In the genomic region with DNA sequence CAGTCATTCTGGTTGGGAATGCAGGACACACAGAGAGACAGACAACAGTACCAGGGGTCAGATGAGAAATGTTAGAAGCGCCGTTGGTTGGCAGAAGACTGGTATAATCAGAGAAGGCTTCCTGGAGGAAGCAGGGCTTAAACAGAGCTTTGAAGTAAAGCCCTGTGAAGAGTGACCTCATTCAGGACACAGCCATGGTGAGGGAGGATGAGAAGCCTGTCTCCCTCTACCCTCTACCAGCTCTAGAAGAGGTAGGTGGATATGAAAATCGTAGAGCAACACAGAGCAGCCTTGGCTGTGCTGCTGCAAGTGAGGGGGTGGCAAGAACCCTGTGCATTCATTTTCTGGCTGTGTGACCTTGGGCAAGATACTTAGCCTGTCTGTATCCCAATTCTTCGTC, we compare ENCODE assay signal across 17 cellular contexts. TPM values are rescaled to one million over a fixed set of nuclear protein-coding genes. Genes with fewer than 3 reads are reported as not detected.
A peak's percentile ranks its signal among the peaks of the same experiment; 100 is the strongest.
DNase-seq lines count a peak whose midpoint lies in the region; ATAC-seq and TF ChIP-seq lines count a peak whose summit lies in the region.
"Had no signal": no experiment of that assay in that cellular context is flagged by ENCODE, and none has a peak within 500 bp of the region (broad histone marks: within the 10 kb centered on the region; RNA-seq: fewer than 3 reads in every experiment).

No MANE protein-coding gene starts in this region.

- H3K4me3 Mint-ChIP-seq in activated T-cell treated with anti-CD3 and anti-CD28 coated beads, Interleukin-2, amount 50 U/mL, for 4 hours: peak overlapping the region; percentile 64
- no peak overlapping the region for H3K4me3 Mint-ChIP-seq in Calu3 (ENCODE audit: low read depth, unreplicated experiment)
- H3K4me3 Mint-ChIP-seq in effector memory CD8-positive, alpha-beta T cell: no peak overlapping the region
- H3K4me3 Mint-ChIP-seq in stimulated activated memory B cell treated with anti-CD40 and anti-IgM and Interleukin-4, amounts not matched to agents 10 μg/mL and 1 μg/mL and 100 μg/mL, for 72 hours: no peak overlapping the region

- no peaks in the 10 kb centered on the region for H3K27me3 Mint-ChIP-seq in activated T-cell treated with anti-CD3 and anti-CD28 coated beads, Interleukin-2, amount 50 U/mL, for 4 hours (ENCODE audit: low read depth)
- no peaks in the 10 kb centered on the region for H3K27me3 Mint-ChIP-seq in Calu3 (ENCODE audit: unreplicated experiment)
- no peaks in the 10 kb centered on the region for H3K27me3 Mint-ChIP-seq in effector memory CD8-positive, alpha-beta T cell
- no peaks in the 10 kb centered on the region for H3K27me3 Mint-ChIP-seq in stimulated activated memory B cell treated with anti-CD40 and anti-IgM and Interleukin-4, amounts not matched to agents 10 μg/mL and 1 μg/mL and 100 μg/mL, for 72 hours

- no peaks in the 10 kb centered on the region for H3K9me3 Mint-ChIP-seq in activated T-cell treated with anti-CD3 and anti-CD28 coated beads, Interleukin-2, amount 50 U/mL, for 4 hours
- H3K9me3 Mint-ChIP-seq in Calu3 (ENCODE audit: low read depth, unreplicated experiment): no peaks in the 10 kb centered on the region
- H3K9me3 Mint-ChIP-seq in effector memory CD8-positive, alpha-beta T cell: no peaks in the 10 kb centered on the region
- no peaks in the 10 kb centered on the region for H3K9me3 Mint-ChIP-seq in stimulated activated memory B cell treated with anti-CD40 and anti-IgM and Interleukin-4, amounts not matched to agents 10 μg/mL and 1 μg/mL and 100 μg/mL, for 72 hours

- peaks cover 83% of the 10 kb centered on the region for H3K4me1 Mint-ChIP-seq in activated T-cell treated with anti-CD3 and anti-CD28 coated beads, Interleukin-2, amount 50 U/mL, for 4 hours (ENCODE audit: low read depth)
- peaks cover 61% of the 10 kb centered on the region for H3K4me1 Mint-ChIP-seq in Calu3 (ENCODE audit: low read depth, unreplicated experiment)
- H3K4me1 Mint-ChIP-seq in effector memory CD8-positive, alpha-beta T cell (ENCODE audit: low read depth in 2 of 2): peaks cover 51 to 52% of the 10 kb centered on the region in 2 donors
- peaks cover 89% of the 10 kb centered on the region for H3K4me1 Mint-ChIP-seq in stimulated activated memory B cell treated with anti-CD40 and anti-IgM and Interleukin-4, amounts not matched to agents 10 μg/mL and 1 μg/mL and 100 μg/mL, for 72 hours

- peaks cover 4% of the 10 kb centered on the region for H3K36me3 Mint-ChIP-seq in activated T-cell treated with anti-CD3 and anti-CD28 coated beads, Interleukin-2, amount 50 U/mL, for 4 hours (ENCODE audit: insufficient read depth)
- peaks cover 20% of the 10 kb centered on the region for H3K36me3 Mint-ChIP-seq in Calu3 (ENCODE audit: insufficient read depth, unreplicated experiment)
- H3K36me3 Mint-ChIP-seq in effector memory CD8-positive, alpha-beta T cell (ENCODE audit: insufficient read depth): peaks cover 6% of the 10 kb centered on the region
- H3K36me3 Mint-ChIP-seq in stimulated activated memory B cell treated with anti-CD40 and anti-IgM and Interleukin-4, amounts not matched to agents 10 μg/mL and 1 μg/mL and 100 μg/mL, for 72 hours: peaks cover 16% of the 10 kb centered on the region

- BruUV-seq in Calu3 (replicated peaks; lab: Mats Ljungman, UMichigan): no TSS peak

- DNase-seq in activated T-cell treated with anti-CD3 and anti-CD28 coated beads, Interleukin-2, amount 50 U/mL, for 4 hours: no peak
- no peak for DNase-seq in activated T-cell treated with anti-CD3 and anti-CD28 coated beads, Interleukin-2, amount 50 U/mL, for 48 hours
- DNase-seq in Calu3: no peak
- no peak for DNase-seq in effector memory CD8-positive, alpha-beta T cell
- DNase-seq in left ventricle myocardium superior: no peak
- DNase-seq in ecto neural progenitor cell (ENCODE audit: low spot score): no peak
- DNase-seq: activated CD8-positive, alpha-beta memory T cell treated with anti-CD3 and anti-CD28 coated beads for 24 hours; body of pancreas; colonic mucosa; foreskin keratinocyte; kidney glomerular epithelial cell; NCI-H1092; NCI-H2081 treated with DMSO at 0.1 percent for 48 hours; NCI-H510A treated with DMSO at 0.1 percent for 48 hours had no signal

- intact Hi-C loops in Calu3 (cut with micrococcal nuclease; ENCODE audit: unreplicated experiment): no loop called here
- intact Hi-C loops in left ventricle myocardium superior (cut with micrococcal nuclease): no loop called here

- peak overlapping the region; percentile 48 for H3K27ac Mint-ChIP-seq in Calu3 (ENCODE audit: unreplicated experiment)
- peak overlapping the region; percentile 72 to 81 for H3K27ac Mint-ChIP-seq in effector memory CD8-positive, alpha-beta T cell
- H3K27ac Mint-ChIP-seq in stimulated activated memory B cell treated with anti-CD40 and anti-IgM and Interleukin-4, amounts not matched to agents 10 μg/mL and 1 μg/mL and 100 μg/mL, for 72 hours: peak overlapping the region; percentile 79

- peak; percentile 12 for ATAC-seq in activated T-cell treated with anti-CD3 and anti-CD28 coated beads, Interleukin-2, amount 50 U/mL, for 4 hours
- no peak for ATAC-seq in effector memory CD8-positive, alpha-beta T cell (replicated peaks)
- no peak for ATAC-seq in stimulated activated memory B cell treated with anti-CD40 and anti-IgM and Interleukin-4, amounts not matched to agents 10 μg/mL and 1 μg/mL and 100 μg/mL, for 72 hours
- ATAC-seq in HG02852 (IDR thresholded peaks at IDR 0.05; ENCODE audit: unreplicated experiment) (no peak), left ventricle myocardium superior (no peak)
- ATAC-seq: body of pancreas, foreskin keratinocyte, upper lobe of right lung had no signal

- CTCF ChIA-PET in Calu3 (lab: Charles Lee): no interaction called here

- no peak for TF ChIP-seq CTCF in Calu3 (IDR thresholded peaks at IDR 0.05; ENCODE audit: unreplicated experiment)

RNA-seq across cellular contexts. Expression of gene TET3, which starts 14.2 kb away (rescaled TPM):
- 10 to 100 TPM; 30.8 to 34.0 (median 31.7) TPM for total RNA-seq in activated T-cell treated with anti-CD3 and anti-CD28 coated beads, Interleukin-2, amount 50 U/mL, for 4 hours
- 23.3 and 24.4 TPM in 2 replicates for total RNA-seq in Calu3 (2022)
- 3.3 TPM for total RNA-seq in left ventricle myocardium superior

Comparison
In these comparisons a context has a peak if more than half of its experiments do, and no peak if none do; other contexts are left out.
1. ATAC-seq: peak in activated T-cell treated with anti-CD3 and anti-CD28 coated beads, Interleukin-2, amount 50 U/mL, for 4 hours (2 of 2); none in effector memory CD8-positive, alpha-beta T cell (single experiment), stimulated activated memory B cell treated with anti-CD40 and anti-IgM and Interleukin-4, amounts not matched to agents 10 μg/mL and 1 μg/mL and 100 μg/mL, for 72 hours (single experiment), HG02852 (single experiment) and left ventricle myocardium superior (single experiment).
2. Peak in every context shown above with its lines, with median percentiles within 50 percentile points of each other: H3K27ac Mint-ChIP-seq.